8 cellular contexts compared by ENCODE assay signal in the genomic region with DNA sequence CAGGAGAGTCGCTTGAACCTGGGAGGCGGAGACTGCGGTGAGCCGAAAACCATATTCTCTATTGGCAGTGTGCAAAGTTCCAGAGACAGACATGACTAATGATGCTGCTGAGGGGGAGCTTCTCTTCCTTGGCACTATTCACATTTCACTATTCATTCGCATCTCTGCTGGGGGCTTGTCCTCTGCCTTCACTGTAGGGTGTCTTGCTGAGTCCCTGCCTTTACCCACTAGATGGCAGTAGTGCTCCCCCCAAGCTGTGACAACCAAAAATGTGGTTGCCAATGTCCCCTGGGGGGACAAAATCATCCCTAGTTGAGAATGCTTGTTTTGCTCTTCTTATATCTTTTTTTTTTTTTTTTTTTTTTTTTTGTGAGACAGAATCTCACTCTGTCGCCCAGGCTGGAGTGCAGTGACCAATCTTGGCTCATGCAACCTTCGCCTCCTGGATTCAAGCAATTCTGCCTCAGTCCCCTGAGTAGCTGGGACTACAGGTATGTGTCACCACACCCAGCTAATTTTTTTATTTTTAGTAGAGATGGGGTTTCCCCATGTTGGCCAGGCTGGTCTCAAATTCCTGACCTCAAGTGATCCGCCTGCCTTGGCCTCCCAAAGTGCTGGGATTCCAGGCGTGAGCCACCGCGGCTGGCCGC. TPM values are rescaled to one million over a fixed set of nuclear protein-coding genes. Genes with fewer than 3 reads are reported as not detected.
DNase-seq lines count a peak whose midpoint lies in the region; TF ChIP-seq lines count a peak whose summit lies in the region.
"Not testable (repeated sequence)": the region's sequence is repeated elsewhere in the genome, so short reads cannot be mapped to it uniquely, and the experiment has no call there.

No MANE protein-coding gene starts in this region.

- peak; percentile 84 for TF ChIP-seq CTCF in neural cell (IDR thresholded peaks at IDR 0.05; ENCODE audit: poor library complexity, severe bottlenecking)

- H4K20me1 ChIP-seq in neural cell (ENCODE audit: insufficient read depth), result not testable (repeated sequence)

- not testable (repeated sequence) for H3K9me3 ChIP-seq in neural cell (ENCODE audit: low read length)

- not testable (repeated sequence) for H2AFZ ChIP-seq in neural cell (ENCODE audit: low read depth, low read length)

- H3K27ac ChIP-seq in neural cell (ENCODE audit: low read length), result peak overlapping the region; percentile 3

- peak; percentile 61 for DNase-seq in DMS53 treated with DMSO at 0.1 percent for 48 hours (lab: John Stamatoyannopoulos, UW; ENCODE audit: unreplicated experiment)
- peak; percentile 62 for DNase-seq in HCEC 1CT
- peak; percentile 22 for DNase-seq in NCI-H128 (lab: John Stamatoyannopoulos, UW; ENCODE audit: unreplicated experiment)
- DNase-seq in SK-N-DZ (ENCODE audit: low spot score), result peak; percentile 78
- peak; percentile 28 for DNase-seq in activated T-helper 9 cell treated with anti-CD3 and anti-CD28 coated beads, Interleukin-2, amount 50 U/mL, for 16 hours (ENCODE audit: low read depth)
- DNase-seq in fibroblast of the conjunctiva (ENCODE audit: low read depth), result peak; percentile 76
- peak; percentile 33 for DNase-seq in stimulated activated naive CD4-positive, alpha-beta T cell treated with Interleukin-2 at 50 U/mL for 16 hours (lab: John Stamatoyannopoulos, UW)

- TF ChIP-seq RAD21 in neural cell (conservative IDR thresholded peaks at IDR 0.05), result peak; percentile 84

- not testable (repeated sequence) for H3K36me3 ChIP-seq in neural cell (ENCODE audit: insufficient read depth, low read length)

- not testable (repeated sequence) for H3K9me2 ChIP-seq in neural cell (ENCODE audit: insufficient read depth, low read length)

- H3F3A ChIP-seq in neural cell (ENCODE audit: insufficient read depth, low read length, poor library complexity, severe bottlenecking), result not testable (repeated sequence)

- H3K27me3 ChIP-seq in neural cell (ENCODE audit: insufficient read depth, low read depth, low read length), result not testable (repeated sequence)

- not testable (repeated sequence) for H3K9ac ChIP-seq in neural cell (ENCODE audit: low read length)

- H3K4me2 ChIP-seq in neural cell (ENCODE audit: low read length), result not testable (repeated sequence)

- peaks cover 83% of the 10 kb centered on the region for H3K79me2 ChIP-seq in neural cell (replicated peaks; ENCODE audit: insufficient read depth, low read length)

- H3K4me3 ChIP-seq in neural cell (ENCODE audit: low read length), result not testable (repeated sequence)

- not testable (repeated sequence) for TF ChIP-seq EP300 in neural cell (conservative IDR thresholded peaks at IDR 0.05; ENCODE audit: poor library complexity, severe bottlenecking)

TF ChIP-seq in neural cell, 6 proteins besides CTCF, POLR2A, EP300 and RAD21:
- TF ChIP-seq SMC3 (conservative IDR thresholded peaks at IDR 0.05; ENCODE audit: poor library complexity), result peak; percentile 84
TF ChIP-seq in neural cell: peak in this region for 1; not testable (repeated sequence) for 5.

RNA-seq across cellular contexts. Expression of a gene that starts 57.5 kb away (rescaled TPM):
- polyA plus RNA-seq in SK-N-DZ (2014; cell fraction: cytosol; rRNA removed), result 9.9 and 18.7 TPM in 2 replicates
- polyA plus RNA-seq in SK-N-DZ (2014; cell fraction: nucleus; rRNA removed), result 14.0 and 23.4 TPM in 2 replicates
- 23.6 and 28.6 TPM in 2 replicates for polyA plus RNA-seq in neural cell
- 109 and 158 TPM in 2 replicates for polyA minus RNA-seq in neural cell

Comparison
In these comparisons a context has a peak if more than half of its experiments do, and no peak if none do; other contexts are left out.
1. DNase-seq: peak in every context shown above with its lines; median percentile 78 in SK-N-DZ; 76 in fibroblast of the conjunctiva; 62 in HCEC 1CT; 61 in DMS53 treated with DMSO at 0.1 percent for 48 hours; 33 in stimulated activated naive CD4-positive, alpha-beta T cell treated with Interleukin-2 at 50 U/mL for 16 hours; 28 in activated T-helper 9 cell treated with anti-CD3 and anti-CD28 coated beads, Interleukin-2, amount 50 U/mL, for 16 hours; 22 in NCI-H128.